7 cellular contexts compared by ENCODE assay signal in genomic region chr1:183598386-183598785, GRCh38. TPM values are rescaled to one million over a fixed set of nuclear protein-coding genes. Genes with fewer than 3 reads are reported as not detected.
DNase-seq lines count a peak whose midpoint lies in the region; ATAC-seq lines count a peak whose summit lies in the region.

No MANE protein-coding gene starts in this region.

- no peaks in the 10 kb centered on the region for H3K9me3 Mint-ChIP-seq in stimulated activated naive CD8-positive, alpha-beta T cell treated with anti-CD3 and anti-CD28 coated beads, Interleukin-15, amount 100 ng/mL, for 72 hours

- peaks cover 8% of the 10 kb centered on the region for H3K27me3 Mint-ChIP-seq in stimulated activated naive CD8-positive, alpha-beta T cell treated with anti-CD3 and anti-CD28 coated beads, Interleukin-15, amount 100 ng/mL, for 72 hours

- peaks cover 27% of the 10 kb centered on the region for H3K4me1 ChIP-seq in adipocyte (ENCODE audit: control insufficient read depth, insufficient read depth, low read length)

- ATAC-seq in GM19438 (IDR thresholded peaks at IDR 0.05; ENCODE audit: low read depth, unreplicated experiment): peak; percentile 60
- peak; percentile 71 for ATAC-seq in HG02884 (IDR thresholded peaks at IDR 0.05; ENCODE audit: unreplicated experiment)
- peak; percentile 79 for ATAC-seq in stimulated activated naive CD8-positive, alpha-beta T cell treated with anti-CD3 and anti-CD28 coated beads, Interleukin-15, amount 100 ng/mL, for 72 hours

- peak overlapping the region; percentile 12 for H3K9ac ChIP-seq in adipocyte (ENCODE audit: low read length)

- H3K4me3 Mint-ChIP-seq in stimulated activated naive CD8-positive, alpha-beta T cell treated with anti-CD3 and anti-CD28 coated beads, Interleukin-15, amount 100 ng/mL, for 72 hours: peak overlapping the region in 1 of 2 donors; percentile 3

- DNase-seq in adipocyte (ENCODE audit: low read depth) (no peak), H4 (ENCODE audit: low spot score) (no peak), islet precursor cell (no peak), amniotic stem cell (lab: John Stamatoyannopoulos, UW) (no peak)
- DNase-seq in stimulated activated naive CD8-positive, alpha-beta T cell treated with anti-CD3 and anti-CD28 coated beads, Interleukin-15, amount 100 ng/mL, for 72 hours: no peak

- no peaks in the 10 kb centered on the region for H3K36me3 ChIP-seq in adipocyte (ENCODE audit: control insufficient read depth, insufficient read depth, low read length, severe bottlenecking)

- no peaks in the 10 kb centered on the region for H3K9me3 ChIP-seq in adipocyte (ENCODE audit: control insufficient read depth, low read length)

- no peaks in the 10 kb centered on the region for H3K27me3 ChIP-seq in adipocyte (replicated peaks; ENCODE audit: control insufficient read depth, insufficient read depth, low read length)

- H3K4me1 Mint-ChIP-seq in stimulated activated naive CD8-positive, alpha-beta T cell treated with anti-CD3 and anti-CD28 coated beads, Interleukin-15, amount 100 ng/mL, for 72 hours: peaks cover 13% of the 10 kb centered on the region

- peak overlapping the region; percentile 39 for H3K4me3 ChIP-seq in adipocyte (ENCODE audit: low read length)

- peak overlapping the region in 1 of 2 donors; percentile 29 for H3K27ac Mint-ChIP-seq in stimulated activated naive CD8-positive, alpha-beta T cell treated with anti-CD3 and anti-CD28 coated beads, Interleukin-15, amount 100 ng/mL, for 72 hours

RNA-seq across cellular contexts. Expression of gene NCF2, which starts 8.1 kb away (rescaled TPM):
- 4.1 and 10.2 TPM in 2 replicates for total RNA-seq in H4 (2014; rRNA removed; shearing (Covaris generic))

RNA-seq across cellular contexts. Expression of gene ARPC5, which starts 37.2 kb away (rescaled TPM):
- total RNA-seq in H4 (2014; rRNA removed; shearing (Covaris generic)): 118 and 158 TPM in 2 replicates

RNA-seq across cellular contexts. Expression of gene APOBEC4, which starts 54.7 kb away (rescaled TPM):
- total RNA-seq in H4 (2014; rRNA removed; shearing (Covaris generic)): not detected in 2 replicates
